ENCODE assay signal across 8 cellular contexts in genomic region chr14:24215495-24216344, GRCh38. TPM values are rescaled to one million over a fixed set of nuclear protein-coding genes. Genes with fewer than 3 reads are reported as not detected.
A peak's percentile ranks its signal among the peaks of the same experiment; 100 is the strongest.
DNase-seq lines count a peak whose midpoint lies in the region; ATAC-seq lines count a peak whose summit lies in the region.

Gene MDP1, minus strand, starts transcription at chr14:24216066. Its CDS starts 111 bp downstream, at chr14:24215955.

- ATAC-seq in GM19035 (IDR thresholded peaks at IDR 0.05; ENCODE audit: unreplicated experiment) (peak; percentile 65), HG03354 (IDR thresholded peaks at IDR 0.05; ENCODE audit: poor library complexity, severe bottlenecking, unreplicated experiment) (peak; percentile 70), left colon (peak; percentile 76)

- intact Hi-C loops in left colon (cut with DNase I, micrococcal nuclease): no loop called here

- DNase-seq in Ammon's horn (ENCODE audit: low spot score): peak; percentile 97
- DNase-seq in NCI-H446 (lab: John Stamatoyannopoulos, UW): peak; percentile 70 to 88
- peak; percentile 78 for DNase-seq in activated CD4-positive, alpha-beta T cell treated with anti-CD3 and anti-CD28 coated beads for 1 hour
- peak; percentile 96 for DNase-seq in cerebellum (ENCODE audit: low spot score)
- peak; percentile 85 to 90 for DNase-seq in left colon
- DNase-seq in stimulated activated CD4-positive, alpha-beta T cell treated with anti-CD3 and anti-CD28 coated beads, Interleukin-1b, Interleukin-23, amount 100 ng/mL, for 48 hours: peak; percentile 86

RNA-seq across cellular contexts. Expression of gene MDP1, which starts in this region (rescaled TPM):
- total RNA-seq in cerebellum (13.1 TPM), left colon (10 to 100 TPM; 11.8 to 13.8 TPM)

Comparison
In these comparisons a context has a peak if more than half of its experiments do, and no peak if none do; other contexts are left out.
1. Peak in every context shown above with its lines: DNase-seq and ATAC-seq.